ENCODE assay signal across 26 cellular contexts in the genomic region with DNA sequence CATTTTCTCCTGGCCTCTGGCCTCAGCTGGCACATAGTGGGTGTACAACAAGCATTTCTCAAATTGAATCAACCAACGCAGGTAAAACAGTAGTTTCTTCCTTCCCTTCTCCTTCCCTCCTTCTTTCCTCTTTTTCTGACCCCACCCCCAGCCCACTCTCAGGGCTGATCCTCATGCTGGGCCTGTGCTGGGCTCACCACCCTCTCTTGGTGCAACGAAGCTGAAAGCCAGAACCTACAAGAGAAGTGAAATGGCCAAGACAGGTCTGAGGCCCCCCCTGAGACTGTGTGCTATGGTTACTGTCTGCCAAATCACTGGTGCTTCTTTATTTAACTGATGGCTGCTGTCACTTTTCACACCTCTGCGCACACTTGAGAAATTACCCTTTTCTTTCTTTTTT. TPM values are rescaled to one million over a fixed set of nuclear protein-coding genes. Genes with fewer than 3 reads are reported as not detected.
DNase-seq lines count a peak whose midpoint lies in the region; ATAC-seq and TF ChIP-seq lines count a peak whose summit lies in the region.
"Had no signal": no experiment of that assay in that cellular context is flagged by ENCODE, and none has a peak within 500 bp of the region (broad histone marks: within the 10 kb centered on the region; RNA-seq: fewer than 3 reads in every experiment).

No MANE protein-coding gene starts in this region.

- in situ Hi-C loops in GM13977 (cut with MboI; ENCODE audit: low pct_unique_long_range_greater_than_20kb, low sequenced_read_pairs, unreplicated experiment), result no loop called here

- DNase-seq in chondrocyte (ENCODE audit: low spot score), result no peak
- peak; percentile 14 for DNase-seq in islet precursor cell
- no peak for DNase-seq in activated CD4-positive, alpha-beta T cell treated with anti-CD3 and anti-CD28 coated beads, Interleukin-2, amount 50 U/mL, for 1 hour
- no peak for DNase-seq in GM13977 (ENCODE audit: low spot score)
- DNase-seq in activated CD4-positive, alpha-beta memory T cell treated with anti-CD3 and anti-CD28 coated beads, Interleukin-2, amount 10 ng/mL, durations not matched to agents 7 days and 5 days, result no peak
- DNase-seq: activated CD4-positive, alpha-beta memory T cell treated with anti-CD3 and anti-CD28 coated beads for 36 hours; activated CD4-positive, CD25-positive, alpha-beta regulatory T cell treated with anti-CD3 and anti-CD28 coated beads, Interleukin-2, amount 50 U/mL, for 72 hours; activated naive CD4-positive, alpha-beta T cell treated with anti-CD3 and anti-CD28 coated beads for 36 hours; Caco-2; effector CD4-positive, alpha-beta T cell; glutamatergic neuron; KG1; naive thymus-derived CD4-positive, alpha-beta T cell; NCI-H1930; NCI-H2227 treated with DMSO at 0.1 percent for 48 hours; NK-92 treated with Interleukin-12 subunit alpha and Interleukin-12 subunit beta, amount 100 ng/mL, for 24 hours; PC-9; Right ventricle myocardium superior; substantia nigra; T-helper 17 cell had no signal

- no peak for ATAC-seq in GM21360 (IDR thresholded peaks at IDR 0.05; ENCODE audit: unreplicated experiment)
- ATAC-seq: naive thymus-derived CD4-positive, alpha-beta T cell; stimulated activated effector memory CD8-positive, alpha-beta T cell treated with anti-CD3 and anti-CD28 coated beads, Interleukin-12 subunit alpha, Interleukin-12 subunit beta, amount 100 ng/mL, for 72 hours; T-helper 17 cell had no signal

- H3K27me3 Mint-ChIP-seq in chondrocyte (ENCODE audit: low read depth), result no peaks in the 10 kb centered on the region
- no peaks in the 10 kb centered on the region for H3K27me3 Mint-ChIP-seq in activated CD4-positive, alpha-beta memory T cell treated with anti-CD3 and anti-CD28 coated beads, Interleukin-2, amount 10 ng/mL, durations not matched to agents 7 days and 5 days
- H3K27me3 Mint-ChIP-seq: type B pancreatic cell had no signal

- TF ChIP-seq CTCF in chondrocyte (IDR thresholded peaks at IDR 0.05) (no peak), GM13977 (IDR thresholded peaks at IDR 0.05; ENCODE audit: extremely low read depth, insufficient read depth, missing control alignments) (no peak)

- peak overlapping the region; percentile 50 for H3K27ac Mint-ChIP-seq in chondrocyte (ENCODE audit: unreplicated experiment)
- H3K27ac Mint-ChIP-seq in activated CD4-positive, alpha-beta memory T cell treated with anti-CD3 and anti-CD28 coated beads, Interleukin-2, amount 10 ng/mL, durations not matched to agents 7 days and 5 days, result no peak overlapping the region
- H3K27ac Mint-ChIP-seq: activated CD4-positive, alpha-beta memory T cell treated with anti-CD3 and anti-CD28 coated beads for 36 hours; activated naive CD4-positive, alpha-beta T cell treated with anti-CD3 and anti-CD28 coated beads for 36 hours; naive thymus-derived CD4-positive, alpha-beta T cell; stimulated activated effector memory CD8-positive, alpha-beta T cell treated with anti-CD3 and anti-CD28 coated beads, Interleukin-12 subunit alpha, Interleukin-12 subunit beta, amount 100 ng/mL, for 72 hours; T-helper 17 cell; type B pancreatic cell had no signal

- POLR2A ChIA-PET in activated CD4-positive, alpha-beta memory T cell treated with anti-CD3 and anti-CD28 coated beads, Interleukin-2, amount 10 ng/mL, durations not matched to agents 7 days and 5 days (lab: Charles Lee), result no interaction called here

- H3K4me3 Mint-ChIP-seq in chondrocyte (ENCODE audit: unreplicated experiment), result no peak overlapping the region
- H3K4me3 Mint-ChIP-seq in activated CD4-positive, alpha-beta memory T cell treated with anti-CD3 and anti-CD28 coated beads, Interleukin-2, amount 10 ng/mL, durations not matched to agents 7 days and 5 days, result no peak overlapping the region
- H3K4me3 Mint-ChIP-seq: activated CD4-positive, alpha-beta memory T cell treated with anti-CD3 and anti-CD28 coated beads for 36 hours; activated naive CD4-positive, alpha-beta T cell treated with anti-CD3 and anti-CD28 coated beads for 36 hours; naive thymus-derived CD4-positive, alpha-beta T cell; stimulated activated effector memory CD8-positive, alpha-beta T cell treated with anti-CD3 and anti-CD28 coated beads, Interleukin-12 subunit alpha, Interleukin-12 subunit beta, amount 100 ng/mL, for 72 hours; T-helper 17 cell; type B pancreatic cell had no signal

- H3K4me1 ChIP-seq in HUES48 (ENCODE audit: control insufficient read depth, insufficient read depth, low read length) (peaks cover 22% of the 10 kb centered on the region), subcutaneous abdominal adipose tissue (ENCODE audit: control insufficient read depth in 5 of 5, insufficient read depth in 5 of 5, low read length in 5 of 5) (peaks cover 6 to 45% (median 27%) of the 10 kb centered on the region in 5 donors)

- H3K27ac ChIP-seq in HUES48 (ENCODE audit: low read depth, low read length) (peak overlapping the region; percentile 86), subcutaneous abdominal adipose tissue (ENCODE audit: low read depth, low read length) (peak overlapping the region; percentile 52)
- H3K27ac ChIP-seq: epithelial cell of prostate, PC-9 had no signal

- H3K36me3 ChIP-seq in HUES48 (ENCODE audit: control insufficient read depth, insufficient read depth, low read length) (no peaks in the 10 kb centered on the region), subcutaneous abdominal adipose tissue (ENCODE audit: control insufficient read depth in 5 of 5, insufficient read depth in 5 of 5, low read length in 5 of 5) (no peaks in the 10 kb centered on the region)

- H3K4me1 Mint-ChIP-seq in chondrocyte (ENCODE audit: low read depth), result peaks cover 12% of the 10 kb centered on the region
- no peaks in the 10 kb centered on the region for H3K4me1 Mint-ChIP-seq in activated CD4-positive, alpha-beta memory T cell treated with anti-CD3 and anti-CD28 coated beads, Interleukin-2, amount 10 ng/mL, durations not matched to agents 7 days and 5 days
- H3K4me1 Mint-ChIP-seq: stimulated activated effector memory CD8-positive, alpha-beta T cell treated with anti-CD3 and anti-CD28 coated beads, Interleukin-12 subunit alpha, Interleukin-12 subunit beta, amount 100 ng/mL, for 72 hours had no signal

- H3K9ac ChIP-seq in HUES48 (ENCODE audit: low read depth, low read length), result peak overlapping the region; percentile 48
- no peak overlapping the region for H3K9ac ChIP-seq in subcutaneous abdominal adipose tissue (ENCODE audit: low read length in 5 of 5)

- H3K27me3 ChIP-seq in HUES48 (ENCODE audit: control insufficient read depth, insufficient read depth, low read length) (no peaks in the 10 kb centered on the region), subcutaneous abdominal adipose tissue (ENCODE audit: control insufficient read depth in 5 of 5, insufficient read depth in 4 of 5, low read length in 5 of 5) (no peaks in the 10 kb centered on the region)

- H3K9me3 ChIP-seq in HUES48 (ENCODE audit: control insufficient read depth, insufficient read depth, low read length) (peaks cover 5% of the 10 kb centered on the region; the same call in 1 of the 2 replicates), subcutaneous abdominal adipose tissue (ENCODE audit: control insufficient read depth in 5 of 5, low read length in 5 of 5) (peaks cover 0 to 2% (median 0%) of the 10 kb centered on the region in 5 donors)

- no peak overlapping the region for H3K4me3 ChIP-seq in HUES48 (ENCODE audit: low read depth, low read length)
- no peak overlapping the region for H3K4me3 ChIP-seq in subcutaneous abdominal adipose tissue (ENCODE audit: low read depth in 1 of 5, low read length in 5 of 5)
- H3K4me3 ChIP-seq: PC-9 had no signal

- H3K9me3 Mint-ChIP-seq in chondrocyte (ENCODE audit: low read depth), result peaks cover 5% of the 10 kb centered on the region
- H3K9me3 Mint-ChIP-seq in activated CD4-positive, alpha-beta memory T cell treated with anti-CD3 and anti-CD28 coated beads, Interleukin-2, amount 10 ng/mL, durations not matched to agents 7 days and 5 days, result no peaks in the 10 kb centered on the region
- H3K9me3 Mint-ChIP-seq: activated CD4-positive, alpha-beta memory T cell treated with anti-CD3 and anti-CD28 coated beads for 36 hours; activated naive CD4-positive, alpha-beta T cell treated with anti-CD3 and anti-CD28 coated beads for 36 hours; stimulated activated effector memory CD8-positive, alpha-beta T cell treated with anti-CD3 and anti-CD28 coated beads, Interleukin-12 subunit alpha, Interleukin-12 subunit beta, amount 100 ng/mL, for 72 hours had no signal

- CTCF ChIA-PET in activated CD4-positive, alpha-beta memory T cell treated with anti-CD3 and anti-CD28 coated beads, Interleukin-2, amount 10 ng/mL, durations not matched to agents 7 days and 5 days (lab: Charles Lee), result no interaction called here

- H3K36me3 Mint-ChIP-seq in chondrocyte (ENCODE audit: low read depth), result no peaks in the 10 kb centered on the region
- H3K36me3 Mint-ChIP-seq in activated CD4-positive, alpha-beta memory T cell treated with anti-CD3 and anti-CD28 coated beads, Interleukin-2, amount 10 ng/mL, durations not matched to agents 7 days and 5 days (ENCODE audit: low read depth), result no peaks in the 10 kb centered on the region
- H3K36me3 Mint-ChIP-seq: activated CD4-positive, alpha-beta memory T cell treated with anti-CD3 and anti-CD28 coated beads for 36 hours; stimulated activated effector memory CD8-positive, alpha-beta T cell treated with anti-CD3 and anti-CD28 coated beads, Interleukin-12 subunit alpha, Interleukin-12 subunit beta, amount 100 ng/mL, for 72 hours; type B pancreatic cell had no signal

RNA-seq across cellular contexts. Expression of gene BOD1, which starts 53.0 kb away (rescaled TPM):
- total RNA-seq in chondrocyte, result 62.0 to 71.6 TPM (median 70.9 TPM) in 3 replicates
- 10 to 100 TPM; 14.3 to 15.9 TPM for total RNA-seq in activated CD4-positive, alpha-beta memory T cell treated with anti-CD3 and anti-CD28 coated beads, Interleukin-2, amount 10 ng/mL, durations not matched to agents 7 days and 5 days
